8 cellular contexts compared by ENCODE assay signal in genomic region chr16:29973384-29974246, GRCh38. TPM values are rescaled to one million over a fixed set of nuclear protein-coding genes. Genes with fewer than 3 reads are reported as not detected.
A peak's percentile ranks its signal among the peaks of the same experiment; 100 is the strongest.
DNase-seq lines count a peak whose midpoint lies in the region; ATAC-seq and TF ChIP-seq lines count a peak whose summit lies in the region.

Gene TAOK2 (plus strand): TSS chr16:29973868. CDS start chr16:29977773, 3,905 bp downstream.

- H2AK9ac ChIP-seq in IMR-90 (replicated peaks; ENCODE audit: low read depth, low read length, poor library complexity): peak within 1 kb of the TSS; percentile 99

- H2BK120ac ChIP-seq in IMR-90 (ENCODE audit: low read depth, low read length): peak within 1 kb of the TSS; percentile 20; the same call in 1 of the 2 replicates

- H3K4me3 Mint-ChIP-seq in endothelial cell (ENCODE audit: unreplicated experiment): peak within 1 kb of the TSS; percentile 96

- H4K20me1 ChIP-seq in IMR-90 (ENCODE audit: insufficient read depth, low read length) (peaks cover 44% of the 10 kb centered on the region), OCI-LY7 (ENCODE audit: insufficient read depth, low read length) (0 out of 2 replicates have a peak, but pooled peaks cover 12% of the 10 kb centered on the region)

- peak within 1 kb of the TSS; percentile 99 for H3K14ac ChIP-seq in IMR-90 (replicated peaks; ENCODE audit: low read depth, low read length)

- H2BK20ac ChIP-seq in IMR-90 (ENCODE audit: low read depth, low read length): no peak within 1 kb of the TSS

- in situ Hi-C loops in IMR-90 (cut with MboI; ENCODE audit: low sequenced_read_pairs): no loop called here

- H4K5ac ChIP-seq in IMR-90 (ENCODE audit: low read depth, low read length): peak within 1 kb of the TSS; percentile 38; the same call in 1 of the 2 replicates

- peaks cover 26% of the 10 kb centered on the region for H3K9me1 ChIP-seq in IMR-90 (ENCODE audit: insufficient read depth, low read length)

- H3K79me1 ChIP-seq in IMR-90 (ENCODE audit: low read depth in 1 of 2, low read length in 2 of 2): peaks cover 0 to 49% of the 10 kb centered on the region in 2 experiments

- BruUV-seq in IMR-90 (replicated peaks; lab: Mats Ljungman, UMichigan) (TSS peak; percentile 63), OCI-LY7 (replicated peaks; lab: Mats Ljungman, UMichigan) (TSS peak; percentile 77)

- intact Hi-C loops in IMR-90 (cut with micrococcal nuclease): loop anchor here (1.0 to 5.0 kb wide), 3 partner anchors 46 to 111 kb away; partner anchors contain the start of genes ASPHD1, CDIPT and KCTD13
- intact Hi-C loops in OCI-LY7 (cut with micrococcal nuclease; ENCODE audit: unreplicated experiment): loop anchor here (1.0 to 5.0 kb wide), 3 partner anchors 23 to 156 kb away; partner anchors contain the start of genes INO80E, KCTD13 and PAGR1

- dilution Hi-C loops in IMR-90 (cut with HindIII; ENCODE audit: low sequenced_read_pairs, unreplicated experiment): no loop called here

- peak within 1 kb of the TSS; percentile 97 for H2AK5ac ChIP-seq in IMR-90 (ENCODE audit: low read depth, low read length)

- no peaks in the 10 kb centered on the region for H3K9me3 ChIP-seq in IMR-90 (ENCODE audit: control insufficient read depth, insufficient read depth, low read length)
- no peaks in the 10 kb centered on the region for H3K9me3 ChIP-seq in OCI-LY7 (ENCODE audit: low read length)

- no peaks in the 10 kb centered on the region for H3K9me2 ChIP-seq in OCI-LY7 (ENCODE audit: insufficient read depth, low read length)

- peak within 1 kb of the TSS; percentile 79 for H2BK5ac ChIP-seq in IMR-90 (ENCODE audit: low read depth, low read length, poor library complexity, severe bottlenecking)

- H2AFZ ChIP-seq in IMR-90 (replicated peaks; ENCODE audit: low read length, poor library complexity): peak within 1 kb of the TSS; percentile 97
- H2AFZ ChIP-seq in OCI-LY7 (ENCODE audit: low read length): peak within 1 kb of the TSS; percentile 75; the same call in 1 of the 2 replicates

- H3K4ac ChIP-seq in IMR-90 (ENCODE audit: low read depth, low read length): peak within 1 kb of the TSS; percentile 97

- no peak within 1 kb of the TSS for H2BK15ac ChIP-seq in IMR-90 (ENCODE audit: low read depth, low read length)

- ATAC-seq in GM21528 (IDR thresholded peaks at IDR 0.05; ENCODE audit: low FRiP score, unreplicated experiment) (peak; percentile 74), IMR-90 (ENCODE audit: low read depth) (peak; percentile 99)

- H3K4me1 ChIP-seq in IMR-90 (ENCODE audit: control insufficient read depth, insufficient read depth, low read length) (peaks cover 13% of the 10 kb centered on the region; the same call in 1 of the 2 replicates), OCI-LY7 (ENCODE audit: insufficient read depth, low read length, poor library complexity, severe bottlenecking) (peaks cover 34% of the 10 kb centered on the region)

- no peak within 1 kb of the TSS; the same call in 1 of the 2 replicates for H3K18ac ChIP-seq in IMR-90 (ENCODE audit: low read depth, low read length)

- H3K4me2 ChIP-seq in IMR-90 (ENCODE audit: low read depth, low read length) (peak within 1 kb of the TSS; percentile 91), OCI-LY7 (ENCODE audit: low read length) (peak within 1 kb of the TSS; percentile 100)

- H3K36me3 Mint-ChIP-seq in endothelial cell (ENCODE audit: low read depth, unreplicated experiment): peaks cover 47% of the 10 kb centered on the region

- TF ChIP-seq POLR2A in IMR-90 (IDR thresholded peaks at IDR 0.05; ENCODE audit: low read depth, low read length): peak; percentile 83

- peak within 1 kb of the TSS; percentile 99 for H3K27ac Mint-ChIP-seq in endothelial cell (ENCODE audit: unreplicated experiment)

- peaks cover 22% of the 10 kb centered on the region for H3K36me3 ChIP-seq in IMR-90 (ENCODE audit: control insufficient read depth, insufficient read depth, low read length)
- H3K36me3 ChIP-seq in OCI-LY7 (ENCODE audit: insufficient read depth, low read length): peaks cover 41% of the 10 kb centered on the region

- H3K4me3 ChIP-seq in IMR-90 (ENCODE audit: insufficient read depth, low read depth, low read length) (peak within 1 kb of the TSS; percentile 69), OCI-LY7 (ENCODE audit: low read depth, low read length, poor library complexity, severe bottlenecking) (peak within 1 kb of the TSS; percentile 99)

- peaks cover 34% of the 10 kb centered on the region for H3K79me2 ChIP-seq in OCI-LY7 (ENCODE audit: insufficient read depth, low read depth, low read length)

- POLR2A ChIA-PET in IMR-90 (lab: Charles Lee; ENCODE audit: unreplicated experiment) (interaction anchor here (1.1 to 1.3 kb wide), 3 partner anchors 11 to 23 kb away, joined by 4 to 8 read pairs (median 5); partner anchors contain the start of gene TMEM219), OCI-LY7 (lab: Charles Lee) (interaction anchor here (0.5 to 3.8 kb wide), 22 partner anchors 8 to 210 kb away, joined by 3 to 56 read pairs (median 3); partner anchors contain the start of genes ALDOA, CORO1A, HIRIP3 and KCTD13)

- H3K27me3 ChIP-seq in IMR-90 (ENCODE audit: control insufficient read depth, insufficient read depth, low read length): no peaks in the 10 kb centered on the region

- CTCF ChIA-PET in IMR-90 (lab: Yijun Ruan, JAX): interaction anchor here (1.1 to 1.3 kb wide), 2 partner anchors 11 to 12 kb away, joined by 3 read pairs; partner anchors contain the start of gene TMEM219
- CTCF ChIA-PET in OCI-LY7 (lab: Charles Lee; ENCODE audit: unreplicated experiment): interaction anchor here (0.5 to 1.1 kb wide), 7 partner anchors 11 to 273 kb away, joined by 3 to 6 read pairs (median 3); no protein-coding TSS in a partner anchor

- peak within 1 kb of the TSS; percentile 99 for H3K23ac ChIP-seq in IMR-90 (ENCODE audit: low read depth, low read length)

- TF ChIP-seq RAD21 in IMR-90 (IDR thresholded peaks at IDR 0.05; ENCODE audit: low read length): no peak; the same call in 1 of the 2 replicates

- H3K9ac ChIP-seq in IMR-90 (ENCODE audit: low read depth, low read length): peak within 1 kb of the TSS; percentile 94

- peak within 1 kb of the TSS; percentile 81 for H3K56ac ChIP-seq in IMR-90 (ENCODE audit: extremely low read depth, insufficient read depth, low read length)

- DNase-seq in DMS 273 treated with DMSO at 0.1 percent for 48 hours (lab: John Stamatoyannopoulos, UW) (peak; percentile 97), IMR-90 (peak; percentile 99), OCI-LY7 (ENCODE audit: low spot score) (peak; percentile 99), endothelial cell (ENCODE audit: low spot score) (peak; percentile 100), midbrain (lab: John Stamatoyannopoulos, UW) (peak; percentile 99)
- DNase-seq in activated CD8-positive, alpha-beta memory T cell treated with anti-CD3 and anti-CD28 coated beads, Interleukin-2, amount 50 U/mL, for 48 hours: peak; percentile 97
- peak; percentile 99 for DNase-seq in stimulated activated CD8-positive, alpha-beta memory T cell treated with anti-CD3 and anti-CD28 coated beads, Interleukin-15, amount 100 ng/mL, for 48 hours (ENCODE audit: low read depth in 2 of 2)

- TF ChIP-seq CTCF in IMR-90 (conservative IDR thresholded peaks at IDR 0.05; ENCODE audit: low read depth, low read length) (no peak), OCI-LY7 (conservative IDR thresholded peaks at IDR 0.05; ENCODE audit: low read length) (no peak), endothelial cell (IDR thresholded peaks at IDR 0.05; ENCODE audit: unreplicated experiment) (no peak)

- peak within 1 kb of the TSS; percentile 68 to 98 for H4K8ac ChIP-seq in IMR-90 (ENCODE audit: low read depth in 2 of 2, low read length in 2 of 2)

- peak within 1 kb of the TSS; percentile 92 for H3K27ac ChIP-seq in IMR-90 (ENCODE audit: insufficient read depth, low read length)
- peak within 1 kb of the TSS; percentile 69 for H3K27ac ChIP-seq in OCI-LY7 (ENCODE audit: low read depth, low read length, poor library complexity, severe bottlenecking)

- 5% methylated on average over 17 of the region's 75 CpGs; no CpG with 5 or more reads in 1 of the 2 experiments for WGBS in IMR-90 (ENCODE audit: extremely low coverage in 2 of 2, insufficient read length in 1 of 2), 2 experiments

- H3K9me3 Mint-ChIP-seq in endothelial cell (ENCODE audit: unreplicated experiment): no peaks in the 10 kb centered on the region

- H3K4me1 Mint-ChIP-seq in endothelial cell (ENCODE audit: unreplicated experiment): peaks cover 49% of the 10 kb centered on the region

- H3K27me3 Mint-ChIP-seq in endothelial cell (ENCODE audit: unreplicated experiment): peaks cover 27% of the 10 kb centered on the region

- peak within 1 kb of the TSS; percentile 88 for H4K91ac ChIP-seq in IMR-90 (ENCODE audit: insufficient read depth, low read depth, low read length)

TF ChIP-seq in IMR-90, 13 proteins besides CTCF, POLR2A, EP300 and RAD21:
- TF ChIP-seq MXI1 (IDR thresholded peaks at IDR 0.05; ENCODE audit: borderline replicate concordance, low read depth, low read length) (peak; percentile 95), MAZ (IDR thresholded peaks at IDR 0.05; ENCODE audit: borderline replicate concordance, low read depth, low read length) (peak; percentile 96), RFX5 (IDR thresholded peaks at IDR 0.05; ENCODE audit: low read depth, low read length) (peak; percentile 93), NFE2L2 (IDR thresholded peaks at IDR 0.05; ENCODE audit: low read depth, low read length) (no peak)

RNA-seq across cellular contexts. Expression of gene TAOK2, which starts in this region (rescaled TPM):
- 31.7 and 32.8 TPM in 2 replicates for total RNA-seq in IMR-90 (2012; rRNA removed)
- 23.0 and 26.4 TPM in 2 replicates for polyA plus RNA-seq in IMR-90 (2012; rRNA removed)
- polyA plus RNA-seq in IMR-90 (2012; cell fraction: cytosol; rRNA removed): 19.4 and 23.3 TPM in 2 replicates
- polyA plus RNA-seq in IMR-90 (2012; cell fraction: nucleus; rRNA removed; ENCODE audit: low replicate concordance): 59.5 and 117 TPM in 2 replicates
- 31.7 and 33.3 TPM in 2 replicates for total RNA-seq in OCI-LY7 (2014; rRNA removed; shearing (Covaris generic))
- total RNA-seq in OCI-LY7 (2022): 45.0 and 46.8 TPM in 2 replicates
- total RNA-seq in endothelial cell (ENCODE audit: unreplicated experiment): 178 TPM

Comparison
In these comparisons a context has a peak if more than half of its experiments do, and no peak if none do; other contexts are left out.
1. Peak in every context shown above with its lines: DNase-seq, ATAC-seq, H3K4me3 ChIP-seq and H3K27ac ChIP-seq.